In genomic region chr2:187369471-187369870, GRCh38 we compare ENCODE assay signal across 25 cellular contexts.
DNase-seq lines count a peak whose midpoint lies in the region; ATAC-seq, FAIRE-seq and TF ChIP-seq lines count a peak whose summit lies in the region.
"Had no signal": no experiment of that assay in that cellular context is flagged by ENCODE, and none has a peak within 500 bp of the region (broad histone marks: within the 10 kb centered on the region; RNA-seq: fewer than 3 reads in every experiment).

No MANE protein-coding gene starts in this region.

- H3K27me3 Mint-ChIP-seq in stimulated activated naive CD8-positive, alpha-beta T cell treated with anti-CD3 and anti-CD28 coated beads, Interleukin-15, amount 100 ng/mL, for 72 hours, result no peaks in the 10 kb centered on the region

- H3K79me2 ChIP-seq in PC-3 (ENCODE audit: low read length) (no peaks in the 10 kb centered on the region), hepatocyte (no peaks in the 10 kb centered on the region)

- H3K27ac ChIP-seq in PC-3 (ENCODE audit: low read length) (no peak overlapping the region), hepatocyte (no peak overlapping the region)
- H3K27ac ChIP-seq: BLaER1 treated with 17β-estradiol and CSF1 and Interleukin-3, amounts not matched to agents 10 nM and 100 nM; SK-N-MC had no signal

- FAIRE-seq in GM19239 (lab: Jason Lieb, UNC), result peak; percentile 18
- FAIRE-seq: GM12891 had no signal

- TF ChIP-seq CTCF in PC-3 (conservative IDR thresholded peaks at IDR 0.05; ENCODE audit: low read depth, low read length) (no peak), hepatocyte (IDR thresholded peaks at IDR 0.05; ENCODE audit: poor library complexity) (no peak)

- H3K9me2 ChIP-seq in PC-3 (replicated peaks; ENCODE audit: low read length) (no peaks in the 10 kb centered on the region), hepatocyte (replicated peaks; ENCODE audit: insufficient read depth) (no peaks in the 10 kb centered on the region)

- H3K36me3 ChIP-seq in PC-3 (ENCODE audit: low read depth, low read length), result no peaks in the 10 kb centered on the region
- no peaks in the 10 kb centered on the region for H3K36me3 ChIP-seq in hepatocyte (replicated peaks; ENCODE audit: insufficient read depth, low read depth)
- H3K36me3 ChIP-seq: BLaER1 treated with 17β-estradiol and CSF1 and Interleukin-3, amounts not matched to agents 10 nM and 100 nM; HAP-1 had no signal

- H3K4me2 ChIP-seq in PC-3 (ENCODE audit: low read length) (no peak overlapping the region), hepatocyte (no peak overlapping the region)
- H3K4me2 ChIP-seq: BLaER1 treated with 17β-estradiol and CSF1 and Interleukin-3, amounts not matched to agents 10 nM and 100 nM had no signal

- H3K9me3 ChIP-seq in PC-3 (ENCODE audit: low read length) (no peaks in the 10 kb centered on the region), hepatocyte (ENCODE audit: low read depth) (no peaks in the 10 kb centered on the region)
- H3K9me3 ChIP-seq: BLaER1 treated with 17β-estradiol and CSF1 and Interleukin-3, amounts not matched to agents 10 nM and 100 nM; Caco-2; HAP-1 had no signal

- POLR2A ChIA-PET in PC-3 (lab: Charles Lee; ENCODE audit: unreplicated experiment), result no interaction called here

- CTCF ChIA-PET in PC-3 (lab: Charles Lee), result no interaction called here

- H3K4me1 ChIP-seq in PC-3 (ENCODE audit: insufficient read depth, low read length) (no peaks in the 10 kb centered on the region), hepatocyte (ENCODE audit: insufficient read depth) (no peaks in the 10 kb centered on the region)
- H3K4me1 ChIP-seq: BLaER1 treated with 17β-estradiol and CSF1 and Interleukin-3, amounts not matched to agents 10 nM and 100 nM; Caco-2; HAP-1 had no signal

- no TSS peak for BruUV-seq in PC-3 (replicated peaks; lab: Mats Ljungman, UMichigan)

- H2AFZ ChIP-seq in PC-3 (ENCODE audit: low read length) (no peak overlapping the region), hepatocyte (no peak overlapping the region)

- no peaks in the 10 kb centered on the region for H3F3A ChIP-seq in PC-3 (ENCODE audit: low read length, unreplicated experiment)

- H3K4me1 Mint-ChIP-seq in stimulated activated naive CD8-positive, alpha-beta T cell treated with anti-CD3 and anti-CD28 coated beads, Interleukin-15, amount 100 ng/mL, for 72 hours, result no peaks in the 10 kb centered on the region

- DNase-seq in GM19239 (ENCODE audit: insufficient read length, low spot score) (no peak), PC-3 (no peak), renal cortical epithelial cell (ENCODE audit: low read depth) (peak; percentile 21), hepatocyte (ENCODE audit: low spot score) (no peak), activated T-cell treated with anti-CD3 and anti-CD28 coated beads for 4 hours (no peak)
- no peak for DNase-seq in stimulated activated naive CD8-positive, alpha-beta T cell treated with anti-CD3 and anti-CD28 coated beads, Interleukin-15, amount 100 ng/mL, for 72 hours
- DNase-seq: Caco-2; CD8-positive, alpha-beta T cell; EL; GF-D8; GOT3; NCI-H1092; NCI-H1417 treated with DMSO at 0.1 percent for 48 hours; NCI-H187; NCI-H2081 treated with DMSO at 0.1 percent for 48 hours; NCI-H2171; NCI-H226; NCI-H510A; SIG-M5 had no signal

- no peak overlapping the region for H3K9ac ChIP-seq in PC-3 (ENCODE audit: low read length)
- H3K9ac ChIP-seq: BLaER1 treated with 17β-estradiol and CSF1 and Interleukin-3, amounts not matched to agents 10 nM and 100 nM had no signal

- H3K27ac Mint-ChIP-seq in stimulated activated naive CD8-positive, alpha-beta T cell treated with anti-CD3 and anti-CD28 coated beads, Interleukin-15, amount 100 ng/mL, for 72 hours, result no peak overlapping the region
- H3K27ac Mint-ChIP-seq: CD8-positive, alpha-beta T cell had no signal

- ATAC-seq in PC-3 (peak; percentile 67), esophagus mucosa (peak; percentile 37), HG03469 (IDR thresholded peaks at IDR 0.05; ENCODE audit: unreplicated experiment) (no peak)
- no peak for ATAC-seq in stimulated activated naive CD8-positive, alpha-beta T cell treated with anti-CD3 and anti-CD28 coated beads, Interleukin-15, amount 100 ng/mL, for 72 hours
- ATAC-seq: CD8-positive, alpha-beta T cell had no signal

- no peaks in the 10 kb centered on the region for H3K9me3 Mint-ChIP-seq in stimulated activated naive CD8-positive, alpha-beta T cell treated with anti-CD3 and anti-CD28 coated beads, Interleukin-15, amount 100 ng/mL, for 72 hours

- H4K20me1 ChIP-seq in PC-3 (ENCODE audit: low read length) (no peaks in the 10 kb centered on the region), hepatocyte (ENCODE audit: insufficient read depth, poor library complexity, severe bottlenecking) (no peaks in the 10 kb centered on the region)
- H4K20me1 ChIP-seq: BLaER1 treated with 17β-estradiol and CSF1 and Interleukin-3, amounts not matched to agents 10 nM and 100 nM had no signal

- H3K4me3 ChIP-seq in PC-3 (ENCODE audit: low read length) (no peak overlapping the region), hepatocyte (no peak overlapping the region)
- H3K4me3 ChIP-seq: BLaER1 treated with 17β-estradiol and CSF1 and Interleukin-3, amounts not matched to agents 10 nM and 100 nM; HAP-1; SK-N-MC had no signal

- intact Hi-C loops in PC-3 (cut with micrococcal nuclease), result loop anchor here (10.0 kb wide), 1 partner anchor 485 kb away; no protein-coding TSS in a partner anchor

- H3K4me3 Mint-ChIP-seq in stimulated activated naive CD8-positive, alpha-beta T cell treated with anti-CD3 and anti-CD28 coated beads, Interleukin-15, amount 100 ng/mL, for 72 hours, result no peak overlapping the region
- H3K4me3 Mint-ChIP-seq: CD8-positive, alpha-beta T cell had no signal

- H3K27me3 ChIP-seq in PC-3 (ENCODE audit: low read length), result 0 out of 2 replicates have a peak, but pooled peaks cover 3% of the 10 kb centered on the region
- H3K27me3 ChIP-seq in hepatocyte, result no peaks in the 10 kb centered on the region
- H3K27me3 ChIP-seq: BLaER1 treated with 17β-estradiol and CSF1 and Interleukin-3, amounts not matched to agents 10 nM and 100 nM had no signal

Comparison
In these comparisons a context has a peak if more than half of its experiments do, and no peak if none do; other contexts are left out.
1. ATAC-seq: peak in PC-3 (single experiment) and esophagus mucosa (single experiment); none in HG03469 (single experiment) and stimulated activated naive CD8-positive, alpha-beta T cell treated with anti-CD3 and anti-CD28 coated beads, Interleukin-15, amount 100 ng/mL, for 72 hours (single experiment).